Comparison of ENCODE assay signal across 8 cellular contexts in genomic region chr3:49020335-49021212, GRCh38. TPM values are rescaled to one million over a fixed set of nuclear protein-coding genes. Genes with fewer than 3 reads are reported as not detected.
DNase-seq lines count a peak whose midpoint lies in the region; ATAC-seq and TF ChIP-seq lines count a peak whose summit lies in the region.

No MANE protein-coding gene starts in this region.

- ATAC-seq in GM21447 (IDR thresholded peaks at IDR 0.05; ENCODE audit: unreplicated experiment): peak; percentile 8

- no peaks in the 10 kb centered on the region for H3K27me3 ChIP-seq in spleen (replicated peaks in 1 of 7)

- peak overlapping the region; percentile 86 for H3K4me3 ChIP-seq in astrocyte of the spinal cord (ENCODE audit: low read depth, low read length)
- peak overlapping the region; percentile 67 to 96 (median 88) for H3K4me3 ChIP-seq in spleen

- no peak for TF ChIP-seq CTCF in astrocyte of the spinal cord (IDR thresholded peaks at IDR 0.05; ENCODE audit: low read depth, low read length)
- no peak for TF ChIP-seq CTCF in spleen (IDR thresholded peaks at IDR 0.05 in 8 of 11, conservative IDR thresholded peaks at IDR 0.05 in 3 of 11)

- H3K36me3 ChIP-seq in ES-I3 (ENCODE audit: insufficient read depth, low read length): peaks cover 21% of the 10 kb centered on the region
- peaks cover 0 to 45% (median 32%) of the 10 kb centered on the region in 6 donors for H3K36me3 ChIP-seq in spleen

- WGBS in spleen, 5 donors: 0 to 2% (median 1%) methylated on average over 8 to 51 of the region's 51 CpGs

- in situ Hi-C loops in astrocyte of the spinal cord (cut with HindIII; ENCODE audit: low sequenced_read_pairs): no loop called here

- intact Hi-C loops in spleen (cut with DNase I; ENCODE audit: low total_unique reads): loop anchor here (10.0 kb wide), 1 partner anchor 84 kb away; the partner anchor contains the start of gene QARS1

- H3K9ac ChIP-seq in ES-I3 (ENCODE audit: low read depth, low read length): peak overlapping the region; percentile 98

- DNase-seq in NCI-H69 (lab: John Stamatoyannopoulos, UW) (peak; percentile 67), astrocyte of the spinal cord (ENCODE audit: low read depth, low spot score) (no peak), iPS-NIHi11 (ENCODE audit: low spot score) (peak; percentile 34), spleen (peak; percentile 95), epidermal melanocyte (ENCODE audit: insufficient read length, low spot score) (no peak), LoVo (ENCODE audit: low spot score) (no peak)

- peak overlapping the region; percentile 98 to 100 (median 100) for H3K27ac ChIP-seq in spleen

- no peaks in the 10 kb centered on the region for H3K9me3 ChIP-seq in ES-I3 (ENCODE audit: control insufficient read depth, insufficient read depth, low read length)
- no peaks in the 10 kb centered on the region for H3K9me3 ChIP-seq in spleen

- peaks cover 12% of the 10 kb centered on the region; the same call in 1 of the 2 replicates for H3K4me1 ChIP-seq in ES-I3 (ENCODE audit: insufficient read depth, low read length)
- peaks cover 32 to 83% (median 64%) of the 10 kb centered on the region in 6 donors for H3K4me1 ChIP-seq in spleen

- no peak for TF ChIP-seq POLR2A in spleen (IDR thresholded peaks at IDR 0.05)

RNA-seq across cellular contexts. Expression of gene NDUFAF3, which starts 1.3 kb away (rescaled TPM):
- 10 to 100 TPM; 63.8 to 98.5 (median 80.1) TPM for total RNA-seq in spleen
- 10 to 100 TPM; 69.1 to 88.4 (median 77.4) TPM for polyA plus RNA-seq in spleen

RNA-seq across cellular contexts. Expression of gene DALRD3, which starts 2.2 kb away (rescaled TPM):
- 10 to 100 TPM; 16.4 to 27.5 (median 22.3) TPM for total RNA-seq in spleen
- polyA plus RNA-seq in spleen: 10 to 100 TPM; 28.5 to 32.0 (median 30.1) TPM

RNA-seq across cellular contexts. Expression of gene IMPDH2, which starts 8.6 kb away (rescaled TPM):
- 100 to 1,000 TPM in 2 of 7 donors, 10 to 100 TPM in 5; 84.4 to 104 (median 90.8) TPM for total RNA-seq in spleen
- polyA plus RNA-seq in spleen: 100 to 1,000 TPM in 2 of 3 donors, 10 to 100 TPM in 1; 99.2 to 127 (median 102) TPM

RNA-seq across cellular contexts. Expression of gene WDR6, which starts 13.4 kb away (rescaled TPM):
- total RNA-seq in spleen: 100 to 1,000 TPM; 109 to 171 (median 141) TPM
- 100 to 1,000 TPM in 2 of 3 donors, 10 to 100 TPM in 1; 96.9 to 169 (median 161) TPM for polyA plus RNA-seq in spleen

RNA-seq across cellular contexts. Expression of gene P4HTM, which starts 30.5 kb away (rescaled TPM):
- total RNA-seq in spleen: 10 to 100 TPM; 27.3 to 49.3 (median 32.6) TPM
- 10 to 100 TPM; 20.8 to 37.2 (median 25.7) TPM for polyA plus RNA-seq in spleen

Comparison
In these comparisons a context has a peak if more than half of its experiments do, and no peak if none do; other contexts are left out.
1. DNase-seq: peak in NCI-H69 (single experiment), iPS-NIHi11 (single experiment) and spleen (single experiment); none in astrocyte of the spinal cord (single experiment), epidermal melanocyte (single experiment) and LoVo (single experiment).